ENCODE assay signal across 19 cellular contexts in the genomic region with DNA sequence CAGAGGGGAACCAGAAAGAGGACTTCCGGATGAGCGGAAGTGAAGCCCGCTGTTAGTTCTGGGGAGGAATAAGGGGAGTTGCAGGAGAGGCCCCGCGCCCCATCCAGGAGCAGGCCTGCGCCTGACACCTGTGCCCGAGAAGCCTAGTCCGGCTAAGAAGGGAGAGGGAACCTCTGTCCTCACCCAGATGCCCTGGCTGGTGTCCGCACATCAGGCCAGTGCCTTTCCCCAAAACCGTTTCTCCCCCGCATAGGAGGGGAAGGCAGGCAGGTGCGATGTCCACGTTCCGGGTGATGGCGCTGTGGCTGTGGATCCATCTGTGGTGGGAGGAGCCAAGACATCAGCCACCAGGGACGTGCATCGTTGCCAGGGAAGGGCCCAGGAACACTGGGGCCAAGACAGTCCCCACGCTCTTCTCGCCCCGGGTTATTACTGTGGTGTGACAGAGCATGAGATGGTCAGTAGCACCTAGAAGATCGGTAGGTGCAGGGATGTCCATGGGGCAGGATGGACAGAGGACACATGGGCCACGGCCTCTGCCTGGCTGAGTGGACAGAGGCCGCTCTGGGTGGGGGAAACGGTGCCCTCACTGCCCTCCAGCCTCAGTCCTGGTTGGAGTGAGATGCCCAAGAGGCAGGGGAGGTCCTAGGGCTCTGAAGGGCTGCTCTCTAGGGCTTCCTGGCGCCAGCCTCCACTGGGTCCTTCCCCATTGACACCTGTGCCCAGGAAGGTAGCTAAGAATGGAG.
A peak's percentile ranks its signal among the peaks of the same experiment; 100 is the strongest.
DNase-seq lines count a peak whose midpoint lies in the region; ATAC-seq lines count a peak whose summit lies in the region.
"Had no signal": no experiment of that assay in that cellular context is flagged by ENCODE, and none has a peak within 500 bp of the region (broad histone marks: within the 10 kb centered on the region; RNA-seq: fewer than 3 reads in every experiment).

No MANE protein-coding gene starts in this region.

- H3K36me3 Mint-ChIP-seq in activated CD4-positive, alpha-beta T cell treated with anti-CD3 and anti-CD28 coated beads, Interleukin-2, amount 10 ng/mL, durations not matched to agents 24 days and 14 days (ENCODE audit: low read depth) = peaks cover 38% of the 10 kb centered on the region
- H3K36me3 Mint-ChIP-seq in activated CD4-positive, alpha-beta T cell treated with anti-CD3 and anti-CD28 coated beads, Interleukin-2, amount 10 ng/mL, durations not matched to agents 7 days and 5 days (ENCODE audit: low read depth) = peaks cover 60% of the 10 kb centered on the region
- peaks cover 53 to 61% of the 10 kb centered on the region in 2 donors for H3K36me3 Mint-ChIP-seq in CD4-positive, alpha-beta memory T cell
- H3K36me3 Mint-ChIP-seq in activated naive CD8-positive, alpha-beta T cell treated with anti-CD3 and anti-CD28 coated beads, Interleukin-2, amount 50 U/mL, for 24 hours (ENCODE audit: low read depth) = peaks cover 54% of the 10 kb centered on the region
- H3K36me3 Mint-ChIP-seq in immature natural killer cell = peaks cover 10 to 51% (median 27%) of the 10 kb centered on the region in 3 donors
- H3K36me3 Mint-ChIP-seq: type B pancreatic cell had no signal

- peaks cover 3% of the 10 kb centered on the region for H3K9me3 Mint-ChIP-seq in activated CD4-positive, alpha-beta T cell treated with anti-CD3 and anti-CD28 coated beads, Interleukin-2, amount 10 ng/mL, durations not matched to agents 24 days and 14 days
- H3K9me3 Mint-ChIP-seq in activated CD4-positive, alpha-beta T cell treated with anti-CD3 and anti-CD28 coated beads, Interleukin-2, amount 10 ng/mL, durations not matched to agents 7 days and 5 days = no peaks in the 10 kb centered on the region
- H3K9me3 Mint-ChIP-seq in CD4-positive, alpha-beta memory T cell = peaks cover 0 to 6% (median 0%) of the 10 kb centered on the region in 8 donors
- H3K9me3 Mint-ChIP-seq in activated naive CD8-positive, alpha-beta T cell treated with anti-CD3 and anti-CD28 coated beads, Interleukin-2, amount 50 U/mL, for 24 hours = no peaks in the 10 kb centered on the region
- no peaks in the 10 kb centered on the region for H3K9me3 Mint-ChIP-seq in immature natural killer cell
- H3K9me3 Mint-ChIP-seq: activated T-cell treated with anti-CD3 and anti-CD28 coated beads, Interleukin-2, amount 50 U/mL, for 4 hours; type B pancreatic cell had no signal

- H3K4me1 ChIP-seq in CD4-positive, alpha-beta memory T cell (ENCODE audit: insufficient read depth, low read length) = peaks cover 34% of the 10 kb centered on the region
- H3K4me1 ChIP-seq: BE2C, body of pancreas, HAP-1, right lobe of liver, SJSA1 had no signal

- ATAC-seq in activated naive CD8-positive, alpha-beta T cell treated with anti-CD3 and anti-CD28 coated beads, Interleukin-2, amount 50 U/mL, for 24 hours = no peak
- no peak for ATAC-seq in HG02571 (IDR thresholded peaks at IDR 0.05; ENCODE audit: unreplicated experiment)
- ATAC-seq: body of pancreas, right lobe of liver had no signal

- no peaks in the 10 kb centered on the region for H3K27me3 ChIP-seq in CD4-positive, alpha-beta memory T cell (ENCODE audit: insufficient read depth, low read length)
- H3K27me3 ChIP-seq: body of pancreas, ovary, right lobe of liver had no signal

- intact Hi-C loops in activated CD4-positive, alpha-beta T cell treated with anti-CD3 and anti-CD28 coated beads, Interleukin-2, amount 10 ng/mL, durations not matched to agents 24 days and 14 days (cut with micrococcal nuclease) = no loop called here
- intact Hi-C loops in CD4-positive, alpha-beta memory T cell (cut with micrococcal nuclease) = no loop called here

- H3K4me3 Mint-ChIP-seq in activated CD4-positive, alpha-beta T cell treated with anti-CD3 and anti-CD28 coated beads, Interleukin-2, amount 10 ng/mL, durations not matched to agents 24 days and 14 days = no peak overlapping the region
- H3K4me3 Mint-ChIP-seq in activated CD4-positive, alpha-beta T cell treated with anti-CD3 and anti-CD28 coated beads, Interleukin-2, amount 10 ng/mL, durations not matched to agents 7 days and 5 days = no peak overlapping the region
- H3K4me3 Mint-ChIP-seq in CD4-positive, alpha-beta memory T cell = peak overlapping the region in 2 of 8 donors; percentile 13 to 27
- H3K4me3 Mint-ChIP-seq in activated naive CD8-positive, alpha-beta T cell treated with anti-CD3 and anti-CD28 coated beads, Interleukin-2, amount 50 U/mL, for 24 hours = no peak overlapping the region
- no peak overlapping the region for H3K4me3 Mint-ChIP-seq in immature natural killer cell
- H3K4me3 Mint-ChIP-seq: activated T-cell treated with anti-CD3 and anti-CD28 coated beads, Interleukin-2, amount 50 U/mL, for 4 hours; type B pancreatic cell had no signal

- CTCF ChIA-PET in activated CD4-positive, alpha-beta T cell treated with anti-CD3 and anti-CD28 coated beads, Interleukin-2, amount 10 ng/mL, durations not matched to agents 7 days and 5 days (lab: Charles Lee) = no interaction called here
- CTCF ChIA-PET in CD4-positive, alpha-beta memory T cell (lab: Charles Lee; ENCODE audit: partially characterized antibody) = interaction anchor here (0.9 to 1.2 kb wide), 2 partner anchors 8 to 10 kb away, joined by 3 to 5 read pairs; no protein-coding TSS in a partner anchor

- H3K27ac ChIP-seq in CD4-positive, alpha-beta memory T cell (ENCODE audit: low read depth, low read length) = no peak overlapping the region
- H3K27ac ChIP-seq: body of pancreas, ovary, right lobe of liver, SJSA1 had no signal

- H3K36me3 ChIP-seq in CD4-positive, alpha-beta memory T cell (ENCODE audit: insufficient read depth, low read length) = peaks cover 78% of the 10 kb centered on the region
- H3K36me3 ChIP-seq: BE2C, HAP-1, ovary, right lobe of liver, SJSA1 had no signal

- H3K27ac Mint-ChIP-seq in activated CD4-positive, alpha-beta T cell treated with anti-CD3 and anti-CD28 coated beads, Interleukin-2, amount 10 ng/mL, durations not matched to agents 24 days and 14 days = peak overlapping the region; percentile 22
- H3K27ac Mint-ChIP-seq in activated CD4-positive, alpha-beta T cell treated with anti-CD3 and anti-CD28 coated beads, Interleukin-2, amount 10 ng/mL, durations not matched to agents 7 days and 5 days = no peak overlapping the region
- peak overlapping the region in 6 of 7 donors; percentile 38 to 90 (median 69) for H3K27ac Mint-ChIP-seq in CD4-positive, alpha-beta memory T cell
- peak overlapping the region; percentile 71 for H3K27ac Mint-ChIP-seq in activated naive CD8-positive, alpha-beta T cell treated with anti-CD3 and anti-CD28 coated beads, Interleukin-2, amount 50 U/mL, for 24 hours
- H3K27ac Mint-ChIP-seq in immature natural killer cell = peak overlapping the region; percentile 19 to 86 (median 74)
- H3K27ac Mint-ChIP-seq: type B pancreatic cell had no signal

- peaks cover 8% of the 10 kb centered on the region for H3K4me1 Mint-ChIP-seq in activated CD4-positive, alpha-beta T cell treated with anti-CD3 and anti-CD28 coated beads, Interleukin-2, amount 10 ng/mL, durations not matched to agents 24 days and 14 days
- peaks cover 4% of the 10 kb centered on the region for H3K4me1 Mint-ChIP-seq in activated CD4-positive, alpha-beta T cell treated with anti-CD3 and anti-CD28 coated beads, Interleukin-2, amount 10 ng/mL, durations not matched to agents 7 days and 5 days
- peaks cover 15 to 23% (median 16%) of the 10 kb centered on the region in 4 donors for H3K4me1 Mint-ChIP-seq in CD4-positive, alpha-beta memory T cell
- peaks cover 10% of the 10 kb centered on the region for H3K4me1 Mint-ChIP-seq in activated naive CD8-positive, alpha-beta T cell treated with anti-CD3 and anti-CD28 coated beads, Interleukin-2, amount 50 U/mL, for 24 hours
- peaks cover 16 to 42% of the 10 kb centered on the region in 2 donors for H3K4me1 Mint-ChIP-seq in immature natural killer cell

- no peaks in the 10 kb centered on the region for H3K27me3 Mint-ChIP-seq in activated CD4-positive, alpha-beta T cell treated with anti-CD3 and anti-CD28 coated beads, Interleukin-2, amount 10 ng/mL, durations not matched to agents 24 days and 14 days
- no peaks in the 10 kb centered on the region for H3K27me3 Mint-ChIP-seq in activated CD4-positive, alpha-beta T cell treated with anti-CD3 and anti-CD28 coated beads, Interleukin-2, amount 10 ng/mL, durations not matched to agents 7 days and 5 days
- no peaks in the 10 kb centered on the region for H3K27me3 Mint-ChIP-seq in CD4-positive, alpha-beta memory T cell
- no peaks in the 10 kb centered on the region for H3K27me3 Mint-ChIP-seq in activated naive CD8-positive, alpha-beta T cell treated with anti-CD3 and anti-CD28 coated beads, Interleukin-2, amount 50 U/mL, for 24 hours
- peaks cover 3 to 30% (median 25%) of the 10 kb centered on the region in 3 donors for H3K27me3 Mint-ChIP-seq in immature natural killer cell (ENCODE audit: low read depth in 3 of 3)

- H3K4me3 ChIP-seq in CD4-positive, alpha-beta memory T cell (ENCODE audit: low read length in 2 of 2) = no peak overlapping the region
- H3K4me3 ChIP-seq: body of pancreas, HAP-1, ovary, right lobe of liver, SJSA1 had no signal

- no peak for DNase-seq in activated CD4-positive, alpha-beta T cell treated with anti-CD3 and anti-CD28 coated beads, Interleukin-2, amount 10 ng/mL, durations not matched to agents 24 days and 14 days
- no peak for DNase-seq in activated CD4-positive, alpha-beta T cell treated with anti-CD3 and anti-CD28 coated beads, Interleukin-2, amount 10 ng/mL, durations not matched to agents 7 days and 5 days
- no peak for DNase-seq in CD4-positive, alpha-beta memory T cell
- no peak for DNase-seq in activated naive CD8-positive, alpha-beta T cell treated with anti-CD3 and anti-CD28 coated beads, Interleukin-2, amount 50 U/mL, for 24 hours
- DNase-seq in immature natural killer cell (no peak), NCI-H446 (lab: John Stamatoyannopoulos, UW) (no peak), GM19238 (ENCODE audit: insufficient read length, low spot score) (no peak)
- DNase-seq: activated T-cell treated with anti-CD3 and anti-CD28 coated beads, Interleukin-2, amount 50 U/mL, for 4 hours; BE2C; body of pancreas; cortex of kidney; mesenchymal stem cell; NCI-H510A; ovary had no signal

- no peaks in the 10 kb centered on the region for H3K9me3 ChIP-seq in CD4-positive, alpha-beta memory T cell (ENCODE audit: control insufficient read depth in 1 of 2, low read length in 2 of 2)
- H3K9me3 ChIP-seq: BE2C, body of pancreas, HAP-1, ovary, right lobe of liver, SJSA1 had no signal

- POLR2A ChIA-PET in activated CD4-positive, alpha-beta T cell treated with anti-CD3 and anti-CD28 coated beads, Interleukin-2, amount 10 ng/mL, durations not matched to agents 7 days and 5 days (lab: Charles Lee) = no interaction called here
- POLR2A ChIA-PET in CD4-positive, alpha-beta memory T cell (lab: Charles Lee; ENCODE audit: partially characterized antibody) = no interaction called here
